In genomic region chr22:45435544-45436139, GRCh38 we compare ENCODE assay signal across 8 cellular contexts. TPM values are rescaled to one million over a fixed set of nuclear protein-coding genes. Genes with fewer than 3 reads are reported as not detected.
DNase-seq lines count a peak whose midpoint lies in the region; ATAC-seq, FAIRE-seq and TF ChIP-seq lines count a peak whose summit lies in the region.

No MANE protein-coding gene starts in this region.

- H3K4me1 ChIP-seq in A673 (ENCODE audit: insufficient read depth, low read length, poor library complexity, severe bottlenecking), result peaks cover 4% of the 10 kb centered on the region

- no peaks in the 10 kb centered on the region for H3K36me3 ChIP-seq in A673 (ENCODE audit: insufficient read depth, low read length, poor library complexity, severe bottlenecking)

- POLR2A ChIA-PET in A673 (lab: Charles Lee; ENCODE audit: low non-redundant PET), result no interaction called here

- no peaks in the 10 kb centered on the region for H3K9me3 ChIP-seq in A673 (ENCODE audit: low read depth, low read length, poor library complexity, severe bottlenecking)

- CTCF ChIA-PET in A673 (lab: Charles Lee), result no interaction called here

- H3K4me3 ChIP-seq in A673 (ENCODE audit: low read depth, low read length, poor library complexity, severe bottlenecking), result no peak overlapping the region

- no peak for ATAC-seq in HG02571 (IDR thresholded peaks at IDR 0.05; ENCODE audit: unreplicated experiment)

- DNase-seq in A673 (ENCODE audit: low spot score), result peak; percentile 89
- DNase-seq in GM19239 (ENCODE audit: insufficient read length, low spot score), result peak; percentile 94
- DNase-seq in NCI-H345 (lab: John Stamatoyannopoulos, UW), result peak; percentile 66
- peak; percentile 79 for DNase-seq in activated CD4-positive, CD25-positive, alpha-beta regulatory T cell treated with anti-CD3 and anti-CD28 coated beads, Interleukin-2, amount 50 U/mL, for 72 hours
- peak; percentile 80 for DNase-seq in cerebellum (ENCODE audit: low spot score)
- peak; percentile 86 for DNase-seq in kidney glomerular epithelial cell (lab: John Stamatoyannopoulos, UW)
- DNase-seq in stimulated activated CD4-positive, alpha-beta T cell treated with anti-CD3 and anti-CD28 coated beads, Interleukin-12 subunit alpha, Interleukin-12 subunit beta, amount 100 ng/mL, for 48 hours (ENCODE audit: low read depth in 2 of 3, low spot score in 1 of 3), result peak; percentile 64 to 74 (median 68)

- no peak overlapping the region for H3K27ac ChIP-seq in A673 (ENCODE audit: low read depth, low read length, poor library complexity, severe bottlenecking)

- FAIRE-seq in GM19239 (lab: Jason Lieb, UNC), result peak; percentile 97

- H3K27me3 ChIP-seq in A673 (replicated peaks; ENCODE audit: insufficient read depth, low read depth, low read length, poor library complexity), result no peaks in the 10 kb centered on the region

- intact Hi-C loops in A673 (cut with micrococcal nuclease; ENCODE audit: unreplicated experiment), result loop anchor here (1.0 kb wide), 1 partner anchor 166 kb away; no protein-coding TSS in a partner anchor

- BruUV-seq in A673 (replicated peaks; lab: Mats Ljungman, UMichigan), result no TSS peak

- TF ChIP-seq CTCF in A673 (conservative IDR thresholded peaks at IDR 0.05; ENCODE audit: low read depth, low read length), result peak; percentile 98

RNA-seq across cellular contexts. Expression of gene RIBC2, which starts 22.1 kb away (rescaled TPM):
- total RNA-seq in A673 (2021) (13.2 and 14.9 TPM in 2 replicates), cerebellum (1.9 TPM)

RNA-seq across cellular contexts. Expression of gene SMC1B, which starts 22.2 kb away (rescaled TPM):
- total RNA-seq in A673 (2021) (not detected in 2 replicates), cerebellum (not detected)
